Comparison of ENCODE assay signal across 8 cellular contexts in the genomic region with DNA sequence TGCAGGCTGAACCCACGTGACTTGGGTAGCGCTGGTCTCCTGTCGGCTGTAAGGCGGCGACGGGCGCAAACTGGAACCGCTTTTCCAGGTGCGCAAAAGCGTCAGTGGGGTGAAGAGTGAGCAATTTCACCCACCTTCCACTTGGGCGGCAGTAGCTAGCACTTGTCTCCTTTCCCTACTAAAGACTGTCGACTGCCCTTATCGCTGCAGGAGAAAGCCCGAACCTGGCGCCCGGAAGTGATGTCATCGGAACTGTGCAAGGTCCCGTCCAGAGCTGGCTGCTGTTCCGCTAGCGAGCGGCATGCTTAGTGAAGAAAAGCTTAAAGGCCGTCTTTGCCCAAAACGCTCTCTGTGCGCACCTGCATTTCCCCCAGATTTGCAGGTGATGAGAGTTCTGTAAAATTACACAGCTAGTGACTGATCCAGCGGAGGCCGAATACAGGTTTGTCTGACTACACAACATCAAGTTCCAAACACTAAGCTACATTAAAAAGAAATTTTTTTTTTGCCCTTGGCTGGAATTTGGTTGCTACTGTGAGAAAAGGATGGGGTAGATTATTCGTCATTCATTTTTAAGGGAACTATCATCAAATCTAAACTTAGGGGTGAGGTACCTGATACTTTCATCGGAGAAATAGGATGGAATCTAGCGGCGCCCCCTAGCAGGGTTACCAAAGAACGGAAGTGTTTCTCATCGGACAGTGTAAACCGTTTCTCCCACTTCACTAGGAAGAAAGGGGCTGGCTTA. TPM values are rescaled to one million over a fixed set of nuclear protein-coding genes. Genes with fewer than 3 reads are reported as not detected.
A peak's percentile ranks its signal among the peaks of the same experiment; 100 is the strongest.
DNase-seq lines count a peak whose midpoint lies in the region; ATAC-seq and TF ChIP-seq lines count a peak whose summit lies in the region.

A gene with protein sequence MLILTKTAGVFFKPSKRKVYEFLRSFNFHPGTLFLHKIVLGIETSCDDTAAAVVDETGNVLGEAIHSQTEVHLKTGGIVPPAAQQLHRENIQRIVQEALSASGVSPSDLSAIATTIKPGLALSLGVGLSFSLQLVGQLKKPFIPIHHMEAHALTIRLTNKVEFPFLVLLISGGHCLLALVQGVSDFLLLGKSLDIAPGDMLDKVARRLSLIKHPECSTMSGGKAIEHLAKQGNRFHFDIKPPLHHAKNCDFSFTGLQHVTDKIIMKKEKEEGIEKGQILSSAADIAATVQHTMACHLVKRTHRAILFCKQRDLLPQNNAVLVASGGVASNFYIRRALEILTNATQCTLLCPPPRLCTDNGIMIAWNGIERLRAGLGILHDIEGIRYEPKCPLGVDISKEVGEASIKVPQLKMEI (minus strand): TSS at position 242 of the 748 bp plus-strand sequence. CDS start 1,152 bp downstream, outside the sequence.

- H3K4me2 ChIP-seq in PC-9 = peak within 1 kb of the TSS; percentile 83

- no peaks in the 10 kb centered on the region for H3K79me2 ChIP-seq in PC-9 (ENCODE audit: low read depth)

- H3F3A ChIP-seq in PC-9 (ENCODE audit: insufficient read depth, low read depth) = peaks cover 8% of the 10 kb centered on the region; the same call in 1 of the 2 replicates

- peak; percentile 94 for DNase-seq in DMS79 (lab: John Stamatoyannopoulos, UW)
- peak; percentile 96 for DNase-seq in KBM-7
- DNase-seq in PC-9 = peak; percentile 80 to 85
- peak; percentile 93 to 94 for DNase-seq in activated T-cell treated with anti-CD3 and anti-CD28 coated beads, Interleukin-2, amount 50 U/mL, for 48 hours
- DNase-seq in esophagus muscularis mucosa (ENCODE audit: extremely low spot score) = peak; percentile 97
- peak; percentile 87 for DNase-seq in stimulated activated CD8-positive, alpha-beta memory T cell treated with anti-CD3 and anti-CD28 coated beads, Interleukin-7, amount 100 ng/mL, for 4 hours (ENCODE audit: low read depth in 2 of 2)

- peak; percentile 98 for ATAC-seq in GM21717 (IDR thresholded peaks at IDR 0.05; ENCODE audit: unreplicated experiment)

- H3K27me3 ChIP-seq in PC-9 (ENCODE audit: insufficient read depth, low read depth) (no peaks in the 10 kb centered on the region), esophagus muscularis mucosa (no peaks in the 10 kb centered on the region), muscle layer of duodenum (ENCODE audit: low read depth, low read length) (no peaks in the 10 kb centered on the region)

- H3K36me3 ChIP-seq in PC-9 (ENCODE audit: low read depth) = no peaks in the 10 kb centered on the region
- peaks cover 0 to 17% (median 8%) of the 10 kb centered on the region in 4 donors for H3K36me3 ChIP-seq in esophagus muscularis mucosa
- peaks cover 5% of the 10 kb centered on the region in 2 donors for H3K36me3 ChIP-seq in muscle layer of duodenum (ENCODE audit: control insufficient read depth in 1 of 2, insufficient read depth in 2 of 2, low read length in 2 of 2)

- TSS peak; percentile 71 for BruUV-seq in PC-9 (replicated peaks; lab: Mats Ljungman, UMichigan)

- peak; percentile 61; the same call in 1 of the 2 replicates for TF ChIP-seq CTCF in PC-9 (conservative IDR thresholded peaks at IDR 0.05)
- TF ChIP-seq CTCF in esophagus muscularis mucosa (IDR thresholded peaks at IDR 0.05) = peak; percentile 31 to 39 (median 34)

- H3K4me3 ChIP-seq in PC-9 (peak within 1 kb of the TSS; percentile 81), esophagus muscularis mucosa (peak within 1 kb of the TSS; percentile 64 to 89 (median 84)), muscle layer of duodenum (ENCODE audit: low read depth in 1 of 2, low read length in 2 of 2) (peak within 1 kb of the TSS; percentile 85 to 89)

- TF ChIP-seq EP300 in esophagus muscularis mucosa (IDR thresholded peaks at IDR 0.05) = no peak

- no peaks in the 10 kb centered on the region for H3K9me3 ChIP-seq in PC-9 (ENCODE audit: insufficient read depth, low read depth)
- no peaks in the 10 kb centered on the region for H3K9me3 ChIP-seq in esophagus muscularis mucosa
- no peaks in the 10 kb centered on the region for H3K9me3 ChIP-seq in muscle layer of duodenum (ENCODE audit: control insufficient read depth in 1 of 2, low read length in 2 of 2)

- in situ Hi-C loops in KBM-7 (cut with MboI; ENCODE audit: low pct_unique_long_range_greater_than_20kb, low sequenced_read_pairs) = no loop called here

- peaks cover 6% of the 10 kb centered on the region; the same call in 1 of the 2 replicates for H3K4me1 ChIP-seq in PC-9 (replicated peaks; ENCODE audit: insufficient read depth)
- H3K4me1 ChIP-seq in esophagus muscularis mucosa = peaks cover 9 to 18% (median 15%) of the 10 kb centered on the region in 4 donors
- H3K4me1 ChIP-seq in muscle layer of duodenum (ENCODE audit: control insufficient read depth in 1 of 2, insufficient read depth in 2 of 2, low read length in 2 of 2) = peaks cover 5 to 16% of the 10 kb centered on the region in 2 donors

- CTCF ChIA-PET in PC-9 (lab: Charles Lee) = interaction anchor here (0.5 kb wide), 1 partner anchor 260 kb away, joined by 3 read pairs; no protein-coding TSS in a partner anchor

- H2AFZ ChIP-seq in PC-9 = peak within 1 kb of the TSS; percentile 97

- H4K20me1 ChIP-seq in PC-9 (ENCODE audit: insufficient read depth) = no peaks in the 10 kb centered on the region

- intact Hi-C loops in PC-9 (cut with micrococcal nuclease; ENCODE audit: unreplicated experiment) = loop anchor here (1.0 kb wide), 3 partner anchors 22 to 321 kb away; partner anchors contain the start of genes ASNSD1, ORMDL1, PMS1 and WDR75
- intact Hi-C loops in esophagus muscularis mucosa (cut with DNase I) = no loop called here

- H3K27ac ChIP-seq in PC-9 (peak within 1 kb of the TSS; percentile 70), esophagus muscularis mucosa (replicated peaks in 1 of 4) (peak within 1 kb of the TSS; percentile 85 to 87 (median 86)), muscle layer of duodenum (ENCODE audit: low read length) (peak within 1 kb of the TSS; percentile 80)

- POLR2A ChIA-PET in PC-9 (lab: Charles Lee; ENCODE audit: unreplicated experiment) = interaction anchor here (0.6 to 1.2 kb wide), 4 partner anchors 18 to 556 kb away, joined by 3 to 10 read pairs (median 5); partner anchors contain the start of gene SLC40A1

- no peaks in the 10 kb centered on the region; the same call in 1 of the 2 replicates for H3K9me2 ChIP-seq in PC-9 (ENCODE audit: insufficient read depth)

- 0% methylated on average over 30 of the region's 33 CpGs for WGBS in esophagus muscularis mucosa

- TF ChIP-seq POLR2A in esophagus muscularis mucosa (IDR thresholded peaks at IDR 0.05; ENCODE audit: low read depth) = no peak

RNA-seq across cellular contexts. Expression of the gene that starts here (rescaled TPM):
- total RNA-seq in PC-9 (2021) (4.6 and 5.7 TPM in 2 replicates), esophagus muscularis mucosa (1 to 10 TPM; 1.5 to 6.2 (median 3.2) TPM)

Comparison
In these comparisons a context has a peak if more than half of its experiments do, and no peak if none do; other contexts are left out.
1. Peak in every context shown above with its lines: DNase-seq, ATAC-seq, H3K4me3 ChIP-seq and H3K27ac ChIP-seq.